ENCODE assay signal across 26 cellular contexts in the genomic region with DNA sequence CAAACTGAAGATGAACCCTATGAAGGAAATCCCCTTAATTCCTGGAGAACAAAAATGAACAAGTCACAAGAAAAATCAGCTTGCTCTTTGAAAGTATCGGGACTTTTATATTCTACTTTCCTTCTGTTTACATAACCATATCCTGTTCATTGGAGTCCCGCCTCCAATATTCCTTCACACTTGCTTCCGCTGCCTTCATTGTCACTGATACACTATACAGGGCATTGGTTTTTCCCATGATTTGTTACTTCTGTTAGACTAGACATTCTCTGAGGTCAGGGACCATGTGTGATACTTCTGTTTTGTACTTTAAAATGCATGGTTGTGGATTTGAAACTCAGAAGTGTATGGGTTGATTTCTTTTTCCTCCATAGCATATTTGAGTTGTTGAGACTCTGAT.
"Had no signal": no experiment of that assay in that cellular context is flagged by ENCODE, and none has a peak within 500 bp of the region (broad histone marks: within the 10 kb centered on the region; RNA-seq: fewer than 3 reads in every experiment).

No MANE protein-coding gene starts in this region.

- H3K36me3 ChIP-seq: adrenal gland, MG63 had no signal

- ATAC-seq: Panc1, Right ventricle myocardium inferior, T-cell had no signal

- H3K4me3 ChIP-seq: adrenal gland, MG63, SK-N-MC had no signal

- H3K27ac Mint-ChIP-seq: activated CD4-positive, alpha-beta memory T cell treated with anti-CD3 and anti-CD28 coated beads for 36 hours; activated T-helper 1 cell treated with anti-CD3 and anti-CD28 coated beads, Interleukin-12 subunit alpha, Interleukin-12 subunit beta, Interleukin-2, Interleukin-4 antibody, amounts not matched to agents 30 ng/mL and 10 ng/mL and 1 ng/mL, durations not matched to agents 14 hours and 24 hours and 36 hours had no signal

- DNase-seq: activated CD4-positive, alpha-beta memory T cell treated with anti-CD3 and anti-CD28 coated beads for 36 hours; activated CD4-positive, alpha-beta T cell treated with anti-CD3 and anti-CD28 coated beads for 48 hours; activated CD8-positive, alpha-beta memory T cell treated with anti-CD3 and anti-CD28 coated beads, Interleukin-2, amount 50 U/mL, for 4 hours; activated effector memory CD4-positive, alpha-beta T cell treated with Interleukin-2 at 50 U/mL for 16 hours; activated naive CD4-positive, alpha-beta T cell; adrenal gland; anterior cingulate cortex; cerebellar nuclear complex; MG63; MV-4-11; NCI-H1092 treated with DMSO at 0.1 percent for 48 hours; NCI-H1417 treated with DMSO at 0.1 percent for 48 hours; NCI-H1694; NCI-H2029; NCI-H2107; NCI-H345; NCI-H510A; NCI-H526 treated with DMSO at 0.1 percent for 48 hours; NCI-H82; RPMI8226; T-cell had no signal

- H3K27me3 ChIP-seq: adrenal gland, MG63 had no signal

- H3K9me3 ChIP-seq: adrenal gland, MG63 had no signal

- H3K27me3 Mint-ChIP-seq: activated CD4-positive, alpha-beta memory T cell treated with anti-CD3 and anti-CD28 coated beads for 36 hours; T-cell had no signal

- H3K4me3 Mint-ChIP-seq: activated CD4-positive, alpha-beta memory T cell treated with anti-CD3 and anti-CD28 coated beads for 36 hours; activated T-helper 1 cell treated with anti-CD3 and anti-CD28 coated beads, Interleukin-12 subunit alpha, Interleukin-12 subunit beta, Interleukin-2, Interleukin-4 antibody, amounts not matched to agents 30 ng/mL and 10 ng/mL and 1 ng/mL, durations not matched to agents 14 hours and 24 hours and 36 hours had no signal

- H3K27ac ChIP-seq: adrenal gland, SK-N-MC, VCaP had no signal

- H3K4me1 ChIP-seq: adrenal gland had no signal
